In the genomic region with DNA sequence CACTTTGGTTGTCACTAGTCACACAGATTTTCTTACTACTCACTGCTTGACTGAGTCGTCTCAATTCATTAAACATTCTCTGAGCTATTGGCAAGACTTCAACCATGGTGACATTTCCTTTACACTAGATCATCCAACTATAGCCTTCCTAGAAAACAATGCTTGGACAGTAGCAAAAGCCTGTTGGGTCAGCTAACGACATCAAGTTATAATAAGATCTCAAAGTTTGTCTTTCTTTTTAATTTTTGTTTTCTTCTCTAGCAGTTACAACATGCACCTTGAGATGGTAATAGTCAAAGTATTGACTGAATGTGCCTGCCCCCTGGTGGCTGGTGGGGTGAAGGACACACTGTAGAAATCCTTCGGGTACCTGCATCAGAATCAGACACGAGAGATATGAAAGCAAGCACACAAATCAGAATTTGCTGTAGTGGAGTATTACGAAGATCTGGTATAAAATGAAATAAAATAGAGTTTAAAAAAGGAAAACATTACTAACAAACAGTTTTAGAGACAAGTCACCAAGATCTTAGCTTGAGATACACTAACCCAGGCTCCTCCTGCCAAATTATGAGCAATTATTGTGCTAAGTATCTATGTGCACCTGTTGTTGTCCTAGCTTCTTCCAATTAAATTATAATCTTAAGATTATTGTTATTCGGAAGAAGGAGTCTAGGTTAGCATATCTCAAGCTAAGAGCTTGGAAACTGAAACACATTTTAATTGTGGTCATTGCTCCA, we compare ENCODE assay signal across 8 cellular contexts.
A peak's percentile ranks its signal among the peaks of the same experiment; 100 is the strongest.
DNase-seq lines count a peak whose midpoint lies in the region; ATAC-seq lines count a peak whose summit lies in the region.

No MANE protein-coding gene starts in this region.

- peak in 10 of 14 donors; percentile 2 to 43 (median 12) for DNase-seq in C1 segment of cervical spinal cord (lab: John Stamatoyannopoulos, UW)
- peak; percentile 42 for DNase-seq in NCI-H510A treated with DMSO at 0.1 percent for 48 hours (lab: John Stamatoyannopoulos, UW)
- DNase-seq in activated CD8-positive, alpha-beta memory T cell treated with anti-CD3 and anti-CD28 coated beads for 24 hours = peak; percentile 86
- DNase-seq in epidermal melanocyte (ENCODE audit: insufficient read length, low spot score) = peak; percentile 44
- peak; percentile 67 for DNase-seq in myocyte (ENCODE audit: low read depth)
- DNase-seq in stimulated activated CD8-positive, alpha-beta memory T cell treated with anti-CD3 and anti-CD28 coated beads, Interleukin-7, amount 100 ng/mL, for 4 hours (ENCODE audit: low read depth in 2 of 2) = peak; percentile 37 to 41

- ATAC-seq in GM18909 (IDR thresholded peaks at IDR 0.05; ENCODE audit: poor library complexity, unreplicated experiment) = peak; percentile 94
- peak; percentile 86 for ATAC-seq in HG03108 (IDR thresholded peaks at IDR 0.05; ENCODE audit: unreplicated experiment)

Comparison
In these comparisons a context has a peak if more than half of its experiments do, and no peak if none do; other contexts are left out.
1. Peak in every context shown above with its lines: DNase-seq and ATAC-seq.
2. DNase-seq: peak in every context shown above with its lines; median percentile 86 in activated CD8-positive, alpha-beta memory T cell treated with anti-CD3 and anti-CD28 coated beads for 24 hours; 67 in myocyte; 44 in epidermal melanocyte; 42 in NCI-H510A treated with DMSO at 0.1 percent for 48 hours; 39 in stimulated activated CD8-positive, alpha-beta memory T cell treated with anti-CD3 and anti-CD28 coated beads, Interleukin-7, amount 100 ng/mL, for 4 hours; 12 in C1 segment of cervical spinal cord.